Comparison of ENCODE assay signal across 1 cellular context in genomic region chr22:22593964-22594656, GRCh38.
TF ChIP-seq lines count a peak whose summit lies in the region.

No MANE protein-coding gene starts in this region.

TF ChIP-seq in K562, 482 proteins besides CTCF, POLR2A, EP300 and RAD21 (continued from another document):
- TF ChIP-seq HMGXB4 (CRISPR knock-in tag; IDR thresholded peaks at IDR 0.05) (peak; percentile 88; the same call in 1 of the 2 replicates), MYNN (IDR thresholded peaks at IDR 0.05) (no peak), MYNN (CRISPR knock-in tag; IDR thresholded peaks at IDR 0.05) (peak; percentile 56; the same call in 1 of the 2 replicates), MLX (CRISPR knock-in tag; conservative IDR thresholded peaks at IDR 0.05) (0 out of 4 replicates have a peak, but pooled peaks of 1 of the 2 experiments have one; percentile 73), ATF3 (IDR thresholded peaks at IDR 0.05) (no peak), ATF3 (CRISPR knock-in tag; conservative IDR thresholded peaks at IDR 0.05) (peak; percentile 85), USF2 (CRISPR knock-in tag; IDR thresholded peaks at IDR 0.05) (0 out of 2 replicates have a peak, but pooled peaks have one; percentile 11), ZNF79 (CRISPR knock-in tag; IDR thresholded peaks at IDR 0.05; ENCODE audit: low read depth) (no peak), TOE1 (IDR thresholded peaks at IDR 0.05; ENCODE audit: borderline replicate concordance) (no peak), TOE1 (CRISPR knock-in tag; IDR thresholded peaks at IDR 0.05; ENCODE audit: borderline replicate concordance, low read depth) (no peak), ZNF165 (CRISPR knock-in tag; IDR thresholded peaks at IDR 0.05; ENCODE audit: borderline replicate concordance) (no peak), CBX3 (IDR thresholded peaks at IDR 0.05; ENCODE audit: borderline replicate concordance in 1 of 2, low read length in 2 of 2) (peak in 1 of 2 experiments; percentile 93; a peak in 2 of 3 replicates), ZNF655 (CRISPR knock-in tag; IDR thresholded peaks at IDR 0.05) (no peak), TBP (optimal IDR thresholded peaks at IDR 0.05; ENCODE audit: low read depth, low read length) (peak; percentile 50), UBTF (IDR thresholded peaks at IDR 0.05; ENCODE audit: borderline replicate concordance in 1 of 2, low read depth in 2 of 2, low read length in 2 of 2) (0 out of 4 replicates have a peak, but pooled peaks have one; percentile 66 to 71), E2F1 (CRISPR knock-in tag; IDR thresholded peaks at IDR 0.05) (peak; percentile 63), TEAD1 (CRISPR knock-in tag; IDR thresholded peaks at IDR 0.05) (no peak), DPF2 (IDR thresholded peaks at IDR 0.05) (no peak), STAT5A (IDR thresholded peaks at IDR 0.05; ENCODE audit: borderline replicate concordance, low read length) (peak; percentile 33; the same call in 1 of the 2 replicates), TEAD4 (IDR thresholded peaks at IDR 0.05; ENCODE audit: low read length) (peak; percentile 62), TEAD4 (CRISPR knock-in tag; IDR thresholded peaks at IDR 0.05; ENCODE audit: borderline replicate concordance) (no peak), ZNF184 (CRISPR knock-in tag; IDR thresholded peaks at IDR 0.05) (0 out of 2 replicates have a peak, but pooled peaks have one; percentile 36), CUX1 (CRISPR knock-in tag; IDR thresholded peaks at IDR 0.05) (peak; percentile 82; the same call in 1 of the 2 replicates)
